13 cellular contexts compared by ENCODE assay signal in the genomic region with DNA sequence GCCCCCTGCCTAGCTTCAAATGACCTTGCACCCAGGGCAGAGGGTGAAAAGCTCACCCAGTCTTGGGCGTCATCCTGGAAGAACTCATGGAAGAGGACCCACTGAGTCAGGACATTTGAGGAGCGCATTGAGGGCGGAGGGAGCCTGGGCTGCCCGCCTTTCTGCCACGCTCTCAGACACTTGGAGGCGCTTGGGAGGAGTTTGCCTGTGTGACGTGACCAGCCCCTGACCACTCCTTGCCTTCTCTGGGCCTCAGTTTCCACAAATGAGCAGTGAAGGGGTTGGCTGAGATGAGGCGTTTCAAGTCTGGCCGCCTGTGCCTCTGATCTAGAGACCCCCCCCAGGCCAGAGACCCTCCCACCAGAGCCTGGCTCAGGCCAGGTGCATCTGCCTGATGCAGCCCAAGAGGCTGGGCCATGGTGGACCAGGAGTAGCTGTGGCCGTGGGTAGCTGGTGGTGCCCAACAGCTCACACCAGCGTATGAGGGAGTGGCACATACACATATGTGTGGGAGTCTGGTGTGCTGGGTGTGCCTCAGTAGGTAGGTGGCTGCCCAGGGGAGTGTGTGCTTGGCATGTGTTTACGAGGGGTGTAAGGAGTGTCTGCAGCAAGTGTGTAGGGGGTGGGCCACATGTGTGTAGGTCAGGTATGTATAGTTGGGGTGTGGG.
A peak's percentile ranks its signal among the peaks of the same experiment; 100 is the strongest.
DNase-seq lines count a peak whose midpoint lies in the region; TF ChIP-seq lines count a peak whose summit lies in the region.
"Had no signal": no experiment of that assay in that cellular context is flagged by ENCODE, and none has a peak within 500 bp of the region (broad histone marks: within the 10 kb centered on the region; RNA-seq: fewer than 3 reads in every experiment).

No MANE protein-coding gene starts in this region.

- H4K8ac ChIP-seq in mesendoderm (ENCODE audit: low read depth, low read length) = no peak overlapping the region

- H2BK15ac ChIP-seq in mesendoderm (replicated peaks; ENCODE audit: low read depth) = no peak overlapping the region

- no peak overlapping the region for H2BK5ac ChIP-seq in mesendoderm (ENCODE audit: low read length)

- no peak overlapping the region for H3K18ac ChIP-seq in mesendoderm (ENCODE audit: low read length)

- no peak overlapping the region for H2BK120ac ChIP-seq in mesendoderm (ENCODE audit: low read depth, low read length)

- H4K20me1 ChIP-seq in mammary epithelial cell (ENCODE audit: insufficient read depth, low read length) = no peaks in the 10 kb centered on the region
- H4K20me1 ChIP-seq: BLaER1 had no signal

- no peak overlapping the region for H4K5ac ChIP-seq in mesendoderm (ENCODE audit: low read length)

- no TSS peak for BruUV-seq in mammary epithelial cell (replicated peaks; lab: Mats Ljungman, UMichigan)

- H3K23ac ChIP-seq in mesendoderm (ENCODE audit: low read length) = no peak overlapping the region

- no peak overlapping the region for H3K4ac ChIP-seq in mesendoderm (ENCODE audit: low read depth, low read length)

- intact Hi-C loops in breast epithelium (cut with DNase I; ENCODE audit: low total_unique reads) = no loop called here
- intact Hi-C loops in mammary epithelial cell (cut with micrococcal nuclease) = no loop called here
- intact Hi-C loops in tibial artery (cut with DNase I; ENCODE audit: low total_unique reads) = no loop called here

- no peak overlapping the region for H3K4me2 ChIP-seq in mammary epithelial cell (ENCODE audit: insufficient read depth, low read depth, low read length)
- no peak overlapping the region for H3K4me2 ChIP-seq in mesendoderm (ENCODE audit: low read length)
- H3K4me2 ChIP-seq: BLaER1 had no signal

- dilution Hi-C loops in mammary epithelial cell (cut with HindIII; ENCODE audit: low sequenced_read_pairs) = loop anchor here (5.0 kb wide), 3 partner anchors 44 to 184 kb away; no protein-coding TSS in a partner anchor

- no peak for TF ChIP-seq POLR2A in breast epithelium (IDR thresholded peaks at IDR 0.05)

- H3K9ac ChIP-seq in mammary epithelial cell (ENCODE audit: insufficient read depth, low read length) (no peak overlapping the region), mesendoderm (ENCODE audit: low read length) (no peak overlapping the region)
- H3K9ac ChIP-seq: BLaER1 had no signal

- no peaks in the 10 kb centered on the region for H3K9me3 ChIP-seq in breast epithelium
- no peaks in the 10 kb centered on the region for H3K9me3 ChIP-seq in mammary epithelial cell (replicated peaks; ENCODE audit: insufficient read depth, low read length)
- no peaks in the 10 kb centered on the region for H3K9me3 ChIP-seq in WERI-Rb-1 (ENCODE audit: severe bottlenecking)
- H3K9me3 ChIP-seq in tibial artery = no peaks in the 10 kb centered on the region
- H3K9me3 ChIP-seq: BLaER1 had no signal

- H3K36me3 ChIP-seq in breast epithelium (no peaks in the 10 kb centered on the region), mammary epithelial cell (ENCODE audit: insufficient read depth, low read length) (no peaks in the 10 kb centered on the region), WERI-Rb-1 (no peaks in the 10 kb centered on the region), mesendoderm (ENCODE audit: control insufficient read depth, insufficient read depth, low read length) (no peaks in the 10 kb centered on the region), tibial artery (no peaks in the 10 kb centered on the region)
- H3K36me3 ChIP-seq: BLaER1 had no signal

- H3K79me2 ChIP-seq in mammary epithelial cell (ENCODE audit: insufficient read depth, low read length) (no peaks in the 10 kb centered on the region), mesendoderm (ENCODE audit: control insufficient read depth, insufficient read depth, low read length) (no peaks in the 10 kb centered on the region)

- TF ChIP-seq CTCF in breast epithelium (IDR thresholded peaks at IDR 0.05) (no peak), mammary epithelial cell (conservative IDR thresholded peaks at IDR 0.05 in 1 of 2, IDR thresholded peaks at IDR 0.05 in 1 of 2; ENCODE audit: extremely low read depth in 1 of 2, insufficient read depth in 1 of 2, low read depth in 1 of 2, low read length in 2 of 2) (no peak), WERI-Rb-1 (IDR thresholded peaks at IDR 0.05; ENCODE audit: low read depth, low read length) (no peak), tibial artery (IDR thresholded peaks at IDR 0.05) (no peak)

- WGBS in mammary epithelial cell (ENCODE audit: low coverage, missing lambda C conversion rate) = 97% methylated on average over 12 of the region's 12 CpGs
- no CpG with 5 or more reads among the region's 12 CpGs for WGBS in mesendoderm (ENCODE audit: extremely low coverage, insufficient coverage, low lambda C conversion rate)

- H3K27me3 ChIP-seq in breast epithelium = no peaks in the 10 kb centered on the region
- H3K27me3 ChIP-seq in mammary epithelial cell (ENCODE audit: insufficient read depth, low read length) = no peaks in the 10 kb centered on the region
- no peaks in the 10 kb centered on the region for H3K27me3 ChIP-seq in WERI-Rb-1 (ENCODE audit: insufficient read depth, low read depth, severe bottlenecking)
- no peaks in the 10 kb centered on the region for H3K27me3 ChIP-seq in mesendoderm (ENCODE audit: insufficient read depth, low read length, poor library complexity)
- no peaks in the 10 kb centered on the region for H3K27me3 ChIP-seq in tibial artery
- H3K27me3 ChIP-seq: BLaER1 had no signal

- H3K4me3 ChIP-seq in breast epithelium (no peak overlapping the region), mammary epithelial cell (replicated peaks in 1 of 3; ENCODE audit: insufficient read depth in 1 of 3, low read depth in 2 of 3, low read length in 3 of 3) (no peak overlapping the region), WERI-Rb-1 (ENCODE audit: low read depth, low read length) (no peak overlapping the region), mesendoderm (ENCODE audit: low read length) (no peak overlapping the region), tibial artery (no peak overlapping the region)
- H3K4me3 ChIP-seq: BLaER1 had no signal

- H2AK5ac ChIP-seq in mesendoderm (ENCODE audit: low read length) = peak overlapping the region; percentile 38

- H3K79me1 ChIP-seq in mesendoderm (ENCODE audit: low read length) = no peaks in the 10 kb centered on the region

- H3K4me1 ChIP-seq in breast epithelium (peaks cover 30 to 38% of the 10 kb centered on the region in 2 donors), mammary epithelial cell (ENCODE audit: insufficient read depth, low read length) (peaks cover 32% of the 10 kb centered on the region), mesendoderm (ENCODE audit: control insufficient read depth, low read depth, low read length) (no peaks in the 10 kb centered on the region), tibial artery (peaks cover 13 to 58% (median 49%) of the 10 kb centered on the region in 4 donors)

- peak overlapping the region; percentile 89 to 94 for H3K27ac ChIP-seq in breast epithelium
- no peak overlapping the region for H3K27ac ChIP-seq in mammary epithelial cell (ENCODE audit: insufficient read depth, low read depth, low read length)
- H3K27ac ChIP-seq in WERI-Rb-1 = no peak overlapping the region
- no peak overlapping the region for H3K27ac ChIP-seq in mesendoderm (ENCODE audit: low read depth, low read length)
- H3K27ac ChIP-seq in tibial artery = peak overlapping the region; percentile 8 to 96
- H3K27ac ChIP-seq: BLaER1 had no signal

- CTCF ChIA-PET in mammary epithelial cell (lab: Charles Lee; ENCODE audit: low non-redundant PET) = no interaction called here

- DNase-seq in breast epithelium (ENCODE audit: low spot score in 2 of 2) = no peak
- no peak for DNase-seq in mammary epithelial cell
- DNase-seq in WERI-Rb-1 = peak; percentile 8
- DNase-seq in mesendoderm = no peak
- peak in 1 of 2 donors; percentile 63 for DNase-seq in tibial artery
- DNase-seq in NK-92 (lab: John Stamatoyannopoulos, UW; ENCODE audit: unreplicated experiment) = no peak
- DNase-seq in HK-2 (ENCODE audit: unreplicated experiment) = no peak
- DNase-seq in NCI-H510A treated with DMSO at 0.1 percent for 48 hours (lab: John Stamatoyannopoulos, UW) = no peak
- DNase-seq: amniotic stem cell, KBM-7, NCI-H1417, T1000 had no signal

- in situ Hi-C loops in mammary epithelial cell (cut with MboI; ENCODE audit: low sequenced_read_pairs in 2 of 2) = no loop called here

- no peak overlapping the region for H3K56ac ChIP-seq in mesendoderm (ENCODE audit: low read length)

- H2AFZ ChIP-seq in mammary epithelial cell (ENCODE audit: low read depth, low read length) = no peak overlapping the region

Comparison
In these comparisons a context has a peak if more than half of its experiments do, and no peak if none do; other contexts are left out.
1. H3K27ac ChIP-seq: peak in breast epithelium (2 of 2) and tibial artery (2 of 2); none in mammary epithelial cell (single experiment), WERI-Rb-1 (single experiment) and mesendoderm (single experiment).